ENCODE assay signal across 8 cellular contexts in genomic region chr5:96661101-96661840, GRCh38. TPM values are rescaled to one million over a fixed set of nuclear protein-coding genes. Genes with fewer than 3 reads are reported as not detected.
DNase-seq lines count a peak whose midpoint lies in the region; ATAC-seq, FAIRE-seq and TF ChIP-seq lines count a peak whose summit lies in the region.

No MANE protein-coding gene starts in this region.

- WGBS in A549 (ENCODE audit: missing lambda C conversion rate) = 2% methylated on average over 20 of the region's 20 CpGs
- 9% methylated on average over 20 of the region's 20 CpGs for whole genome bisulfite sequencing in liver

- ATAC-seq in A549 = peak; percentile 4 to 7; a peak in 3 of 6 replicates
- peak; percentile 13 for ATAC-seq in GM18858 (IDR thresholded peaks at IDR 0.05; ENCODE audit: unreplicated experiment)
- ATAC-seq in HG03378 (IDR thresholded peaks at IDR 0.05; ENCODE audit: unreplicated experiment) = peak; percentile 19
- ATAC-seq in stimulated activated effector memory CD8-positive, alpha-beta T cell treated with anti-CD3 and anti-CD28 coated beads, Interleukin-12 subunit alpha, Interleukin-12 subunit beta, amount 100 ng/mL, for 72 hours = peak; percentile 37

- H3K27me3 Mint-ChIP-seq in chondrocyte (ENCODE audit: low read depth) = no peaks in the 10 kb centered on the region

- no peak for FAIRE-seq in A549 (lab: Jason Lieb, UNC)

- TF ChIP-seq POLR2A in A549 (IDR thresholded peaks at IDR 0.05; ENCODE audit: low read length) = no peak

- no peaks in the 10 kb centered on the region for H3K9me3 Mint-ChIP-seq in chondrocyte (ENCODE audit: low read depth)
- no peaks in the 10 kb centered on the region for H3K9me3 Mint-ChIP-seq in stimulated activated effector memory CD8-positive, alpha-beta T cell treated with anti-CD3 and anti-CD28 coated beads, Interleukin-12 subunit alpha, Interleukin-12 subunit beta, amount 100 ng/mL, for 72 hours

- DNase-seq in A549 (ENCODE audit: low read depth in 1 of 2, low spot score in 1 of 2) (peak; percentile 35 to 56), T-helper 9 cell (peak; percentile 17), chondrocyte (ENCODE audit: low spot score) (no peak), NCI-H2107 treated with DMSO at 0.1 percent for 48 hours (lab: John Stamatoyannopoulos, UW; ENCODE audit: unreplicated experiment) (no peak)
- peak in 1 of 2 donors; percentile 69 for DNase-seq in stimulated activated effector memory CD8-positive, alpha-beta T cell treated with anti-CD3 and anti-CD28 coated beads, Interleukin-12 subunit alpha, Interleukin-12 subunit beta, amount 100 ng/mL, for 72 hours (ENCODE audit: low spot score in 2 of 2)

- H3K27ac ChIP-seq in A549 (peak overlapping the region; percentile 98 to 100), liver (ENCODE audit: low read depth in 1 of 2, low read length in 2 of 2) (peak overlapping the region; percentile 83 to 95)

- H3K9me3 ChIP-seq in A549 (no peaks in the 10 kb centered on the region), liver (ENCODE audit: control insufficient read depth in 4 of 4, low read length in 3 of 4) (no peaks in the 10 kb centered on the region)

- no peak for TF ChIP-seq EP300 in A549 (IDR thresholded peaks at IDR 0.05)

- H3K27me3 ChIP-seq in liver (ENCODE audit: control insufficient read depth in 4 of 4, insufficient read depth in 4 of 4, low read length in 3 of 4) = no peaks in the 10 kb centered on the region

- H3K4me3 Mint-ChIP-seq in chondrocyte (ENCODE audit: unreplicated experiment) = peak overlapping the region; percentile 83
- peak overlapping the region; percentile 93 for H3K4me3 Mint-ChIP-seq in stimulated activated effector memory CD8-positive, alpha-beta T cell treated with anti-CD3 and anti-CD28 coated beads, Interleukin-12 subunit alpha, Interleukin-12 subunit beta, amount 100 ng/mL, for 72 hours

- H3K4me3 ChIP-seq in A549 (peak overlapping the region; percentile 93), liver (ENCODE audit: low read depth in 1 of 3, low read length in 3 of 3) (peak overlapping the region; percentile 64 to 90 (median 81))

- TF ChIP-seq RAD21 in A549 (conservative IDR thresholded peaks at IDR 0.05 in 1 of 2, IDR thresholded peaks at IDR 0.05 in 1 of 2) (no peak), liver (IDR thresholded peaks at IDR 0.05) (no peak)

- H3K4me1 ChIP-seq in A549 (peaks cover 68% of the 10 kb centered on the region), liver (ENCODE audit: control insufficient read depth in 4 of 4, insufficient read depth in 4 of 4, low read length in 3 of 4) (peaks cover 2 to 30% (median 8%) of the 10 kb centered on the region in 4 donors)

- no peak for TF ChIP-seq CTCF in A549 (IDR thresholded peaks at IDR 0.05)
- no peak for TF ChIP-seq CTCF in chondrocyte (IDR thresholded peaks at IDR 0.05)
- no peak for TF ChIP-seq CTCF in liver (IDR thresholded peaks at IDR 0.05; ENCODE audit: low read depth, low read length, missing input control)

- peaks cover 43% of the 10 kb centered on the region for H3K4me1 Mint-ChIP-seq in chondrocyte (ENCODE audit: low read depth)
- peaks cover 41% of the 10 kb centered on the region for H3K4me1 Mint-ChIP-seq in stimulated activated effector memory CD8-positive, alpha-beta T cell treated with anti-CD3 and anti-CD28 coated beads, Interleukin-12 subunit alpha, Interleukin-12 subunit beta, amount 100 ng/mL, for 72 hours

- no peaks in the 10 kb centered on the region for H3K36me3 Mint-ChIP-seq in chondrocyte (ENCODE audit: low read depth)
- H3K36me3 Mint-ChIP-seq in stimulated activated effector memory CD8-positive, alpha-beta T cell treated with anti-CD3 and anti-CD28 coated beads, Interleukin-12 subunit alpha, Interleukin-12 subunit beta, amount 100 ng/mL, for 72 hours = peaks cover 26% of the 10 kb centered on the region

- no peaks in the 10 kb centered on the region for H3K36me3 ChIP-seq in liver (ENCODE audit: control insufficient read depth in 4 of 4, insufficient read depth in 3 of 4, low read depth in 1 of 4, low read length in 3 of 4)

- H3K4me2 ChIP-seq in A549 = peak overlapping the region; percentile 90

- peak overlapping the region; percentile 92 for H3K27ac Mint-ChIP-seq in chondrocyte (ENCODE audit: unreplicated experiment)
- peak overlapping the region; percentile 92 for H3K27ac Mint-ChIP-seq in stimulated activated effector memory CD8-positive, alpha-beta T cell treated with anti-CD3 and anti-CD28 coated beads, Interleukin-12 subunit alpha, Interleukin-12 subunit beta, amount 100 ng/mL, for 72 hours

- POLR2A ChIA-PET in A549 (lab: Yijun Ruan, JAX) = interaction anchor here (0.6 to 3.5 kb wide), 22 partner anchors 10 to 826 kb away, joined by 3 to 41 read pairs (median 6); partner anchors contain the start of gene ERAP1

- CTCF ChIA-PET in A549 (lab: Yijun Ruan, JAX) = interaction anchor here (0.6 to 3.3 kb wide), 8 partner anchors 9 to 146 kb away, joined by 3 to 12 read pairs (median 5); partner anchors contain the start of gene ERAP1

- H3K9ac ChIP-seq in liver (ENCODE audit: low read depth in 1 of 2, low read length in 2 of 2) = peak overlapping the region; percentile 64 to 80

TF ChIP-seq in A549, 52 proteins besides CTCF, POLR2A, EP300 and RAD21 (continues in another document):
- TF ChIP-seq, protein P1, sequence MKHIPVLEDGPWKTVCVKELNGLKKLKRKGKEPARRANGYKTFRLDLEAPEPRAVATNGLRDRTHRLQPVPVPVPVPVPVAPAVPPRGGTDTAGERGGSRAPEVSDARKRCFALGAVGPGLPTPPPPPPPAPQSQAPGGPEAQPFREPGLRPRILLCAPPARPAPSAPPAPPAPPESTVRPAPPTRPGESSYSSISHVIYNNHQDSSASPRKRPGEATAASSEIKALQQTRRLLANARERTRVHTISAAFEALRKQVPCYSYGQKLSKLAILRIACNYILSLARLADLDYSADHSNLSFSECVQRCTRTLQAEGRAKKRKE (CRISPR knock-in tag; IDR thresholded peaks at IDR 0.05; ENCODE audit: low read depth) = no peak
- TF ChIP-seq EHMT2 (IDR thresholded peaks at IDR 0.05; ENCODE audit: low read depth) = no peak
- no peak for TF ChIP-seq HEYL (CRISPR knock-in tag; IDR thresholded peaks at IDR 0.05)
- TF ChIP-seq CBX8 (IDR thresholded peaks at IDR 0.05) = no peak
- TF ChIP-seq MAZ (IDR thresholded peaks at IDR 0.05; ENCODE audit: borderline replicate concordance, low read depth, low read length) = no peak

TF ChIP-seq in liver, 16 proteins besides CTCF, POLR2A, EP300 and RAD21:
- TF ChIP-seq YY1 (IDR thresholded peaks at IDR 0.05) (no peak), TAF1 (conservative IDR thresholded peaks at IDR 0.05) (no peak), ATF3 (IDR thresholded peaks at IDR 0.05) (no peak), JUND (IDR thresholded peaks at IDR 0.05) (no peak), NR2F2 (IDR thresholded peaks at IDR 0.05) (no peak)

RNA-seq across cellular contexts. Expression of gene CAST, which starts 0.9 kb away (rescaled TPM):
- polyA plus RNA-seq in A549 (2011; rRNA removed) (223 and 257 TPM in 2 replicates), A549 (2017; fragmentation: RNase III; extraction: RNeasy Plus Mini Kit Qiagen cat#74134 plus additional on column Dnase treatment) (150 to 172 TPM (median 163 TPM) in 3 replicates), liver (10 to 100 TPM; 43.3 to 72.9 TPM)
- 48.9 and 52.6 TPM in 2 replicates for polyA plus RNA-seq in A549 (2012; cell fraction: cytosol; rRNA removed)
- 39.1 and 51.1 TPM in 2 replicates for polyA plus RNA-seq in A549 (2012; cell fraction: nucleus; rRNA removed)
- 111 and 112 TPM in 2 replicates for polyA minus RNA-seq in A549 (2011; rRNA and poly(A)+ RNA removed)
- total RNA-seq in chondrocyte (131 to 160 TPM (median 137 TPM) in 3 replicates), liver (100 to 1,000 TPM in 1 of 2 donors, 10 to 100 TPM in 1; 89.1 to 126 TPM)

Comparison
In these comparisons a context has a peak if more than half of its experiments do, and no peak if none do; other contexts are left out.
1. DNase-seq: peak in A549 (2 of 2) and T-helper 9 cell (single experiment); none in chondrocyte (single experiment) and NCI-H2107 treated with DMSO at 0.1 percent for 48 hours (single experiment).
2. Peak in every context shown above with its lines, with median percentiles within 50 percentile points of each other: ATAC-seq.